In genomic region chr10:60934215-60935175, GRCh38 we compare ENCODE assay signal across 22 cellular contexts. TPM values are rescaled to one million over a fixed set of nuclear protein-coding genes. Genes with fewer than 3 reads are reported as not detected.
"Had no signal": no experiment of that assay in that cellular context is flagged by ENCODE, and none has a peak within 500 bp of the region (broad histone marks: within the 10 kb centered on the region; RNA-seq: fewer than 3 reads in every experiment).

No MANE protein-coding gene starts in this region.

- H3K9me3 ChIP-seq: gastroesophageal sphincter, ovary, right lobe of liver, suprapubic skin, transverse colon had no signal

- DNase-seq: activated CD4-positive, alpha-beta T cell treated with anti-CD3 and anti-CD28 coated beads, Interleukin-2, amount 10 ng/mL, durations not matched to agents 7 days and 5 days; activated CD4-positive, CD25-positive, alpha-beta regulatory T cell treated with anti-CD3 and anti-CD28 coated beads, Interleukin-2, amount 50 U/mL, for 72 hours; activated CD8-positive, alpha-beta memory T cell treated with anti-CD3 and anti-CD28 coated beads, Interleukin-2, amount 10 ng/mL, durations not matched to agents 7 days and 5 days; activated CD8-positive, alpha-beta T cell treated with anti-CD3 and anti-CD28 coated beads for 36 hours; activated effector memory CD4-positive, alpha-beta T cell treated with anti-CD3 and anti-CD28 coated beads, Interleukin-2, amount 50 U/mL, for 16 hours; activated naive CD4-positive, alpha-beta T cell treated with anti-CD3 and anti-CD28 coated beads, Interleukin-2, amount 10 ng/mL, durations not matched to agents 7 days and 5 days; activated T-cell treated with anti-CD3 and anti-CD28 coated beads for 4 hours; amygdala; effector CD8-positive, alpha-beta T cell; ovary; right lobe of liver; small intestine; stimulated activated CD4-positive, alpha-beta T cell treated with anti-CD3 and anti-CD28 coated beads, Interleukin-2, amount 100 ng/mL, for 24 hours; stimulated activated naive CD8-positive, alpha-beta T cell treated with anti-CD3 and anti-CD28 coated beads, Interleukin-15, amount 100 ng/mL, for 72 hours; transverse colon; WERI-Rb-1 had no signal

- H3K36me3 ChIP-seq: gastroesophageal sphincter, ovary, right lobe of liver, suprapubic skin, transverse colon had no signal

- H3K27me3 ChIP-seq: gastroesophageal sphincter, ovary, right lobe of liver, suprapubic skin, transverse colon had no signal

- ATAC-seq: activated CD8-positive, alpha-beta memory T cell treated with anti-CD3 and anti-CD28 coated beads, Interleukin-2, amount 10 ng/mL, durations not matched to agents 7 days and 5 days; activated CD8-positive, alpha-beta T cell treated with anti-CD3 and anti-CD28 coated beads for 36 hours; gastroesophageal sphincter; natural killer cell treated with Interleukin-12 subunit alpha and Interleukin-12 subunit beta and Interleukin-15 and Interleukin-18, amount 100 ng/mL, for 72 hours; right lobe of liver; SK-N-SH treated with all-trans-retinoic acid at 6 μM for 48 hours; stimulated activated effector memory CD8-positive, alpha-beta T cell treated with anti-CD3 and anti-CD28 coated beads, Interleukin-12 subunit alpha, Interleukin-12 subunit beta, amount 100 ng/mL, for 72 hours; stimulated activated naive CD8-positive, alpha-beta T cell treated with anti-CD3 and anti-CD28 coated beads, Interleukin-15, amount 100 ng/mL, for 72 hours had no signal

- H3K27ac ChIP-seq: ovary, right lobe of liver, suprapubic skin, transverse colon, WERI-Rb-1 had no signal

- H3K4me3 ChIP-seq: gastroesophageal sphincter, ovary, right lobe of liver, suprapubic skin, transverse colon had no signal

RNA-seq across cellular contexts. Expression of gene RHOBTB1, which starts 9.5 kb away (rescaled TPM):
- total RNA-seq: T-helper 2 cell treated with Interferon-gamma antibody and Interleukin-4, amounts not matched to agents 100 ng/mL and 5 ng/mL, for 36 hours had no signal
